13 cellular contexts compared by ENCODE assay signal in genomic region chr1:241605146-241605805, GRCh38. TPM values are rescaled to one million over a fixed set of nuclear protein-coding genes. Genes with fewer than 3 reads are reported as not detected.
DNase-seq lines count a peak whose midpoint lies in the region; TF ChIP-seq lines count a peak whose summit lies in the region.
"Had no signal": no experiment of that assay in that cellular context is flagged by ENCODE, and none has a peak within 500 bp of the region (broad histone marks: within the 10 kb centered on the region; RNA-seq: fewer than 3 reads in every experiment).

No MANE protein-coding gene starts in this region.

- H3K4me1 ChIP-seq in adrenal gland (replicated peaks in 1 of 2): no peaks in the 10 kb centered on the region
- H3K4me1 ChIP-seq in uterus: no peaks in the 10 kb centered on the region

- no peak overlapping the region for H3K4me3 ChIP-seq in AG10803 (ENCODE audit: low read length)
- H3K4me3 ChIP-seq in HL-60 (replicated peaks; ENCODE audit: insufficient read depth, low read length): no peak overlapping the region
- no peak overlapping the region for H3K4me3 ChIP-seq in adrenal gland
- H3K4me3 ChIP-seq in uterus: no peak overlapping the region

- no peaks in the 10 kb centered on the region for H3K9me3 ChIP-seq in adrenal gland (replicated peaks in 1 of 3)
- no peaks in the 10 kb centered on the region for H3K9me3 ChIP-seq in uterus

- 76 to 82% (median 79%) methylated on average over 9 of the region's 9 CpGs for WGBS in adrenal gland, 4 donors

- TF ChIP-seq POLR2A in adrenal gland (IDR thresholded peaks at IDR 0.05) (no peak), uterus (IDR thresholded peaks at IDR 0.05) (no peak)

- H3K27me3 ChIP-seq in HL-60 (ENCODE audit: insufficient read depth, poor library complexity, severe bottlenecking) (no peaks in the 10 kb centered on the region), adrenal gland (no peaks in the 10 kb centered on the region), uterus (no peaks in the 10 kb centered on the region)

- TF ChIP-seq CTCF in AG10803 (conservative IDR thresholded peaks at IDR 0.05; ENCODE audit: low read length): 0 out of 2 replicates have a peak, but pooled peaks have one; percentile 9
- peak; percentile 9 for TF ChIP-seq CTCF in HL-60 (IDR thresholded peaks at IDR 0.05; ENCODE audit: insufficient read depth, low read length)
- TF ChIP-seq CTCF in adrenal gland (IDR thresholded peaks at IDR 0.05): no peak
- TF ChIP-seq CTCF in uterus (IDR thresholded peaks at IDR 0.05): no peak

- H3K27ac ChIP-seq in HL-60 (replicated peaks) (no peak overlapping the region), adrenal gland (no peak overlapping the region), uterus (no peak overlapping the region)

- no peaks in the 10 kb centered on the region for H3K36me3 ChIP-seq in adrenal gland (replicated peaks in 1 of 2)
- H3K36me3 ChIP-seq in uterus: no peaks in the 10 kb centered on the region

- DNase-seq in AG10803 (ENCODE audit: low read depth) (no peak), HL-60 (ENCODE audit: low read depth in 1 of 2, low spot score in 1 of 2) (no peak), SKM-1 (lab: John Stamatoyannopoulos, UW; ENCODE audit: unreplicated experiment) (peak; percentile 26), iPS-NIHi11 (ENCODE audit: low spot score) (peak; percentile 39), adrenal gland (no peak), occipital lobe (lab: John Stamatoyannopoulos, UW) (no peak), uterus (no peak)
- DNase-seq in stimulated activated CD4-positive, alpha-beta T cell treated with anti-CD3 and anti-CD28 coated beads, Interleukin-12 subunit alpha, Interleukin-12 subunit beta, amount 100 ng/mL, for 4 hours: no peak
- DNase-seq: CD8-positive, alpha-beta memory T cell; erythroblast; NCI-H1417 treated with DMSO at 0.1 percent for 48 hours had no signal

- intact Hi-C loops in adrenal gland (cut with DNase I) (no loop called here), uterus (cut with DNase I; ENCODE audit: low total_unique reads) (no loop called here)

RNA-seq across cellular contexts. Expression of gene CHML, which starts 34.9 kb away (rescaled TPM):
- 1 to 10 TPM in 7 of 8 donors, under 1 TPM in 1; 0.30 to 7.3 (median 4.1) TPM for total RNA-seq in adrenal gland
- 1 to 10 TPM; 1.0 to 3.0 (median 1.0) TPM for polyA plus RNA-seq in adrenal gland
- total RNA-seq in occipital lobe: 69.6 TPM
- total RNA-seq in uterus: 10 to 100 TPM in 2 of 4 donors, 1 to 10 TPM in 2; 4.9 to 34.6 (median 9.1) TPM

RNA-seq across cellular contexts. Expression of gene OPN3, which starts 34.9 kb away (rescaled TPM):
- 10 to 100 TPM in 4 of 8 donors, 1 to 10 TPM in 4; 5.9 to 17.3 (median 11.5) TPM for total RNA-seq in adrenal gland
- 1 to 10 TPM; 4.1 to 9.5 (median 6.8) TPM for polyA plus RNA-seq in adrenal gland
- total RNA-seq in occipital lobe: 9.5 TPM
- 10 to 100 TPM in 1 of 4 donors, 1 to 10 TPM in 2, under 1 TPM in 1; 0.26 to 34.9 (median 4.8) TPM for total RNA-seq in uterus

RNA-seq across cellular contexts. Expression of gene WDR64, which starts 46.8 kb away (rescaled TPM):
- total RNA-seq in adrenal gland (under 1 TPM in 2 of 8 donors, not detected in 6; 0.11 to 0.13 TPM), occipital lobe (not detected), uterus (under 1 TPM in 1 of 4 donors, not detected in 3; 0.21 TPM)
- under 1 TPM in 1 of 3 donors, not detected in 2; 0.24 TPM for polyA plus RNA-seq in adrenal gland
- total RNA-seq: CD8-positive, alpha-beta memory T cell; subcutaneous adipose tissue; T-helper 2 cell treated with Interferon-gamma antibody and Interleukin-4, amounts not matched to agents 100 ng/mL and 5 ng/mL, for 36 hours had no signal

Comparison
In these comparisons a context has a peak if more than half of its experiments do, and no peak if none do; other contexts are left out.
1. DNase-seq: peak in SKM-1 (single experiment) and iPS-NIHi11 (single experiment); none in AG10803 (single experiment), HL-60 (0 of 2), adrenal gland (0 of 7), occipital lobe (single experiment), uterus (0 of 2) and stimulated activated CD4-positive, alpha-beta T cell treated with anti-CD3 and anti-CD28 coated beads, Interleukin-12 subunit alpha, Interleukin-12 subunit beta, amount 100 ng/mL, for 4 hours (single experiment).
2. CTCF ChIP-seq: peak in AG10803 (single experiment) and HL-60 (single experiment); none in adrenal gland (0 of 6) and uterus (0 of 4).